ENCODE assay signal across 9 cellular contexts in the genomic region with DNA sequence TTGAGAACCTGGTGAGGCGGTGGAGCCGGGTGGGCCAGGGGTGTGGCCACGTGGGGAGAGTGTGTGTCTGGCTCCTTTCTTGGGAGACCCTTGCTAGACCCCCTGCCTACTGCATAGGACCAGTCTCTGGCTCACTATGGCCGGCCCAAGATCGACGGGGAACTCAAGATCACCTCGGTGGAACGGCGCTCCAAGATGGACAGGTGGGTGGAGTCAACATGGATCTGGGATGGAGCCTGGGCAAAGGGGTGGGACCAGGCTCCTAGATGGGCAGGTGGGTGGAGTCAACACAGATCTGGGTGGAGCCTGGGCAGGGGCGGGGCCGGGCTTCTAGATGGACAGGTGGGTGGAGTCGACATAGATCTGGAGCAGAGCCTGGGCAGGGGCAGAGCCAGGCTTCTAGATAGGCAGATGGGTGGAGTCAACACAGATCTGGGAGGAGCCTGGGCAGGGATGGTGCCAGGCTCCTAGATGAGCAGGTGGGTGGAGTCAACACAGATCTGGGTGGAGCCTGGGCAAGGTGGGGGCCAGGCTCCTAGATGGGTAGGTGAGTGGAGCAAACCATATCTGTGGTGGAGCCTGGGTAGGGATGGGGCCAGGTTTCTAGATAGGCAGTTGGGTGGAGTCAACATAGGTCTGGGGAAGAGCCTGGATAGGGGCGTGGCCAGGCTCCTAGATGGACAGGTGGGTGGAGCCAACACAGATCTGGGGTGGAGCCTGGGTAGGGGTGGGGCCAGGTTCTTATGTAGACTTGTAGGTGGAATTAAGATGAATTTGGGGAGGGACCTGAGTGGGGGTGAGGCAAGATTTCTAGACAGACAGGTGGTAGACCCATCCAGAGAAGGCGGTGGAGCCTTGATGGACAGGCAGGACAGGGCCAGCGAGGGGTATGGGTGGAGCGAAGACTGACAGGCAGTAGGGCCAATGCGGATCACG. TPM values are rescaled to one million over a fixed set of nuclear protein-coding genes. Genes with fewer than 3 reads are reported as not detected.
A peak's percentile ranks its signal among the peaks of the same experiment; 100 is the strongest.
DNase-seq lines count a peak whose midpoint lies in the region; ATAC-seq, FAIRE-seq and TF ChIP-seq lines count a peak whose summit lies in the region.
"Had no signal": no experiment of that assay in that cellular context is flagged by ENCODE, and none has a peak within 500 bp of the region (broad histone marks: within the 10 kb centered on the region; RNA-seq: fewer than 3 reads in every experiment).

No MANE protein-coding gene starts in this region.

- H3K36me3 Mint-ChIP-seq in T-helper 2 cell treated with Interferon-gamma antibody and Interleukin-4, amounts not matched to agents 5 μg/mL and 100 μg/mL, for 36 hours (ENCODE audit: low read depth) = peaks cover 74% of the 10 kb centered on the region

- H3K4me3 Mint-ChIP-seq in T-helper 2 cell treated with Interferon-gamma antibody and Interleukin-4, amounts not matched to agents 5 μg/mL and 100 μg/mL, for 36 hours = no peak overlapping the region

- FAIRE-seq in urothelium cell line (lab: Jason Lieb, UNC) = no peak

- intact Hi-C loops in mammary epithelial cell (cut with micrococcal nuclease) = loop anchor here (1.0 kb wide), 1 partner anchor 63 kb away; no protein-coding TSS in a partner anchor

- BruUV-seq in mammary epithelial cell (replicated peaks; lab: Mats Ljungman, UMichigan) = no TSS peak

- WGBS in mammary epithelial cell (ENCODE audit: low coverage, missing lambda C conversion rate) = 75% methylated on average over 13 of the region's 18 CpGs

- no peaks in the 10 kb centered on the region for H3K27me3 Mint-ChIP-seq in T-helper 2 cell treated with Interferon-gamma antibody and Interleukin-4, amounts not matched to agents 5 μg/mL and 100 μg/mL, for 36 hours (ENCODE audit: low read depth)

- DNase-seq in T47D (ENCODE audit: low read depth in 1 of 2, low spot score in 1 of 2) (peak; percentile 74 to 97), mammary epithelial cell (no peak), urothelium cell line (ENCODE audit: low spot score) (peak; percentile 61), H4 (ENCODE audit: low spot score) (no peak)
- peak; percentile 14 for DNase-seq in T-helper 2 cell treated with Interferon-gamma antibody and Interleukin-4, amounts not matched to agents 5 μg/mL and 100 μg/mL, for 36 hours (ENCODE audit: low spot score)

- no peak overlapping the region for H3K4me2 ChIP-seq in mammary epithelial cell (ENCODE audit: insufficient read depth, low read depth, low read length)

- CTCF ChIA-PET in mammary epithelial cell (lab: Charles Lee; ENCODE audit: low non-redundant PET) = no interaction called here

- H3K36me3 ChIP-seq in mammary epithelial cell (ENCODE audit: insufficient read depth, low read length) (no peaks in the 10 kb centered on the region), iPS-15b (ENCODE audit: control insufficient read depth, insufficient read depth, low read length) (no peaks in the 10 kb centered on the region)

- H2AFZ ChIP-seq in mammary epithelial cell (ENCODE audit: low read depth, low read length) = no peak overlapping the region

- no peaks in the 10 kb centered on the region for H3K27me3 ChIP-seq in mammary epithelial cell (ENCODE audit: insufficient read depth, low read length)
- no peaks in the 10 kb centered on the region for H3K27me3 ChIP-seq in iPS-15b (ENCODE audit: control insufficient read depth, insufficient read depth, low read length)

- TF ChIP-seq CTCF in mammary epithelial cell (conservative IDR thresholded peaks at IDR 0.05 in 1 of 2, IDR thresholded peaks at IDR 0.05 in 1 of 2; ENCODE audit: extremely low read depth in 1 of 2, insufficient read depth in 1 of 2, low read depth in 1 of 2, low read length in 2 of 2) = no peak

- H3K9me3 Mint-ChIP-seq in T-helper 2 cell treated with Interferon-gamma antibody and Interleukin-4, amounts not matched to agents 5 μg/mL and 100 μg/mL, for 36 hours = no peaks in the 10 kb centered on the region

- H3K27ac Mint-ChIP-seq in T-helper 2 cell treated with Interferon-gamma antibody and Interleukin-4, amounts not matched to agents 5 μg/mL and 100 μg/mL, for 36 hours = peak overlapping the region; percentile 50

- peaks cover 6% of the 10 kb centered on the region for H3K4me1 Mint-ChIP-seq in T-helper 2 cell treated with Interferon-gamma antibody and Interleukin-4, amounts not matched to agents 5 μg/mL and 100 μg/mL, for 36 hours (ENCODE audit: low read depth)

- no peaks in the 10 kb centered on the region for H4K20me1 ChIP-seq in mammary epithelial cell (ENCODE audit: insufficient read depth, low read length)

- H3K79me2 ChIP-seq in mammary epithelial cell (ENCODE audit: insufficient read depth, low read length) = no peaks in the 10 kb centered on the region

- no peak overlapping the region for H3K27ac ChIP-seq in mammary epithelial cell (ENCODE audit: insufficient read depth, low read depth, low read length)

- H3K4me1 ChIP-seq in mammary epithelial cell (ENCODE audit: insufficient read depth, low read length) (no peaks in the 10 kb centered on the region), iPS-15b (ENCODE audit: control insufficient read depth, insufficient read depth, low read length) (no peaks in the 10 kb centered on the region)

- H3K9me3 ChIP-seq in mammary epithelial cell (replicated peaks; ENCODE audit: insufficient read depth, low read length) (peaks cover 4% of the 10 kb centered on the region), iPS-15b (ENCODE audit: control insufficient read depth, insufficient read depth, low read length) (no peaks in the 10 kb centered on the region)

- H3K9ac ChIP-seq in mammary epithelial cell (ENCODE audit: insufficient read depth, low read length) (no peak overlapping the region), iPS-15b (ENCODE audit: low read depth, low read length) (no peak overlapping the region)

- in situ Hi-C loops in T47D (cut with HindIII; ENCODE audit: low pct_unique_long_range_greater_than_20kb, low sequenced_read_pairs) = no loop called here
- in situ Hi-C loops in mammary epithelial cell (cut with MboI; ENCODE audit: low sequenced_read_pairs in 2 of 2) = no loop called here

- dilution Hi-C loops in mammary epithelial cell (cut with HindIII; ENCODE audit: low sequenced_read_pairs) = no loop called here

- ATAC-seq in GM21619 (IDR thresholded peaks at IDR 0.05; ENCODE audit: unreplicated experiment) (no peak), GM18907 (IDR thresholded peaks at IDR 0.05; ENCODE audit: unreplicated experiment) (no peak)

- H3K4me3 ChIP-seq in mammary epithelial cell (replicated peaks in 1 of 3; ENCODE audit: insufficient read depth in 1 of 3, low read depth in 2 of 3, low read length in 3 of 3) = no peak overlapping the region
- H3K4me3 ChIP-seq in iPS-15b (ENCODE audit: low read depth, low read length) = peak overlapping the region; percentile 59

RNA-seq across cellular contexts. Expression of gene VAV1, which starts 56.5 kb away (rescaled TPM):
- under 1 TPM; 0.17 to 0.96 TPM for total RNA-seq in mammary epithelial cell
- polyA plus RNA-seq in mammary epithelial cell = not detected
- not detected for polyA minus RNA-seq in mammary epithelial cell
- 0.06 TPM in 1 of 2 replicates, not detected in the other for total RNA-seq in H4 (2014; rRNA removed; shearing (Covaris generic))
- total RNA-seq: glomerular endothelial cell had no signal

RNA-seq across cellular contexts. Expression of gene ADGRE1, which starts 58.4 kb away (rescaled TPM):
- not detected for total RNA-seq in mammary epithelial cell
- not detected for polyA plus RNA-seq in mammary epithelial cell
- not detected for polyA minus RNA-seq in mammary epithelial cell
- total RNA-seq in H4 (2014; rRNA removed; shearing (Covaris generic)) = 32.3 and 36.0 TPM in 2 replicates
- total RNA-seq: glomerular endothelial cell had no signal

Comparison
In these comparisons a context has a peak if more than half of its experiments do, and no peak if none do; other contexts are left out.
1. DNase-seq: peak in T47D (2 of 2), T-helper 2 cell treated with Interferon-gamma antibody and Interleukin-4, amounts not matched to agents 5 μg/mL and 100 μg/mL, for 36 hours (single experiment) and urothelium cell line (single experiment); none in mammary epithelial cell (single experiment) and H4 (single experiment).
2. RNA of gene ADGRE1, which starts 58.4 kb away (total RNA-seq): 32.3 to 36.0 TPM in H4; not detected in mammary epithelial cell; every median in the first group is over 10 times any median in the second.